In genomic region chr3:150680562-150680961, GRCh38 we compare ENCODE assay signal across 18 cellular contexts. TPM values are rescaled to one million over a fixed set of nuclear protein-coding genes. Genes with fewer than 3 reads are reported as not detected.
DNase-seq lines count a peak whose midpoint lies in the region; ATAC-seq, FAIRE-seq and TF ChIP-seq lines count a peak whose summit lies in the region.
"Had no signal": no experiment of that assay in that cellular context is flagged by ENCODE, and none has a peak within 500 bp of the region (broad histone marks: within the 10 kb centered on the region; RNA-seq: fewer than 3 reads in every experiment).

No MANE protein-coding gene starts in this region.

- no peaks in the 10 kb centered on the region for H3K36me3 ChIP-seq in GM06990 (ENCODE audit: control insufficient read depth, insufficient read depth, low read length)
- H3K36me3 ChIP-seq: brain microvascular endothelial cell, left lung, right atrium auricular region had no signal

- peaks cover 29% of the 10 kb centered on the region for H3K4me1 Mint-ChIP-seq in activated B cell treated with CpG ODN at 0.5 μM for 24 hours
- H3K4me1 Mint-ChIP-seq: nephron had no signal

- peak; percentile 90 for FAIRE-seq in GM19239 (lab: Jason Lieb, UNC)

- ATAC-seq in HG02973 (IDR thresholded peaks at IDR 0.05; ENCODE audit: unreplicated experiment) (peak; percentile 4), activated B cell treated with CpG ODN at 0.5 μM for 24 hours (ENCODE audit: low read depth) (no peak)
- ATAC-seq: K562, left lung had no signal

- peak; percentile 8 for DNase-seq in GM06990 (ENCODE audit: extremely low read depth, insufficient read length)
- no peak for DNase-seq in GM19239 (ENCODE audit: insufficient read length, low spot score)
- no peak for DNase-seq in activated B cell treated with CpG ODN at 0.5 μM for 24 hours
- DNase-seq in posterior cingulate gyrus = no peak
- DNase-seq in activated naive CD4-positive, alpha-beta T cell (lab: John Stamatoyannopoulos, UW) = no peak
- DNase-seq in stimulated activated CD4-positive, alpha-beta T cell treated with anti-CD3 and anti-CD28 coated beads, Interleukin-4, amount 100 ng/mL, for 4 hours = no peak
- no peak for DNase-seq in GM20000 (ENCODE audit: low spot score)
- DNase-seq: activated CD4-positive, CD25-positive, alpha-beta regulatory T cell treated with anti-CD3 and anti-CD28 coated beads, Interleukin-2, amount 50 U/mL, for 72 hours; activated effector memory CD4-positive, alpha-beta T cell treated with Interleukin-2 at 50 U/mL for 16 hours; brain microvascular endothelial cell; DMS79 treated with DMSO at 0.1 percent for 48 hours; left lung; NCI-H146; NCI-H510A treated with DMSO at 0.1 percent for 48 hours had no signal

- H3K9me3 Mint-ChIP-seq in activated B cell treated with CpG ODN at 0.5 μM for 24 hours = peaks cover 8% of the 10 kb centered on the region

- no peak for TF ChIP-seq CTCF in GM06990 (IDR thresholded peaks at IDR 0.05; ENCODE audit: insufficient read depth, low read length, poor library complexity, severe bottlenecking)
- TF ChIP-seq CTCF in activated B cell treated with CpG ODN at 0.5 μM for 24 hours (IDR thresholded peaks at IDR 0.05) = no peak
- no peak for TF ChIP-seq CTCF in GM20000 (IDR thresholded peaks at IDR 0.05; ENCODE audit: extremely low read depth, missing control alignments)

- no peaks in the 10 kb centered on the region for H3K27me3 ChIP-seq in GM06990 (replicated peaks; ENCODE audit: control insufficient read depth, insufficient read depth, low read length)
- H3K27me3 ChIP-seq: brain microvascular endothelial cell, left lung, right atrium auricular region had no signal

- H3K27ac Mint-ChIP-seq in activated B cell treated with CpG ODN at 0.5 μM for 24 hours = peak overlapping the region; percentile 66
- H3K27ac Mint-ChIP-seq: nephron had no signal

- peak overlapping the region; percentile 80 for H3K4me3 Mint-ChIP-seq in activated B cell treated with CpG ODN at 0.5 μM for 24 hours
- H3K4me3 Mint-ChIP-seq: nephron had no signal

- CTCF ChIA-PET in activated B cell treated with CpG ODN at 0.5 μM for 24 hours (lab: Charles Lee) = interaction anchor here (1.1 kb wide), 1 partner anchor 23 kb away, joined by 4 read pairs; the partner anchor contains the start of gene ERICH6

- no peaks in the 10 kb centered on the region for H3K27me3 Mint-ChIP-seq in activated B cell treated with CpG ODN at 0.5 μM for 24 hours

- H3K36me3 Mint-ChIP-seq in activated B cell treated with CpG ODN at 0.5 μM for 24 hours (ENCODE audit: low read depth) = no peaks in the 10 kb centered on the region

- H3K4me3 ChIP-seq in GM06990 (replicated peaks; ENCODE audit: low read depth, low read length) = no peak overlapping the region
- H3K4me3 ChIP-seq: K562, left lung, right atrium auricular region had no signal

- POLR2A ChIA-PET in activated B cell treated with CpG ODN at 0.5 μM for 24 hours (lab: Charles Lee) = interaction anchor here (0.6 to 1.9 kb wide), 5 partner anchors 22 to 256 kb away, joined by 3 to 16 read pairs (median 5); partner anchors contain the start of genes EIF2A, ERICH6, SELENOT and SERP1

- intact Hi-C loops in activated B cell treated with CpG ODN at 0.5 μM for 24 hours (cut with micrococcal nuclease) (loop anchor here (2.0 kb wide), 1 partner anchor 82 kb away; the partner anchor contains the start of gene SIAH2), posterior cingulate gyrus (cut with DNase I) (no loop called here)

RNA-seq across cellular contexts. Expression of gene ERICH6, which starts 23.2 kb away (rescaled TPM):
- not detected in 2 replicates for total RNA-seq in activated B cell treated with CpG ODN at 0.5 μM for 24 hours
- total RNA-seq: K562, left lung, right atrium auricular region had no signal
